In genomic region chr1:225361176-225361575, GRCh38 we compare ENCODE assay signal across 17 cellular contexts.
"Had no signal": no experiment of that assay in that cellular context is flagged by ENCODE, and none has a peak within 500 bp of the region (broad histone marks: within the 10 kb centered on the region; RNA-seq: fewer than 3 reads in every experiment).

No MANE protein-coding gene starts in this region.

- H3K36me3 Mint-ChIP-seq: naive thymus-derived CD4-positive, alpha-beta T cell had no signal

- H3K9me3 ChIP-seq: esophagus squamous epithelium, psoas muscle, suprapubic skin, thyroid gland, upper lobe of right lung, vagina had no signal

- H2AFZ ChIP-seq: hepatocyte had no signal

- H3K9me3 Mint-ChIP-seq: dendritic cell treated with granulocyte-macrophage colony-stimulating factor and Interleukin-4, amounts not matched to agents 40 ng/mL and 50 ng/mL, for 4 days; effector memory CD8-positive, alpha-beta T cell; nephron progenitor cell had no signal

- H3K27me3 Mint-ChIP-seq: dendritic cell treated with granulocyte-macrophage colony-stimulating factor and Interleukin-4, amounts not matched to agents 40 ng/mL and 50 ng/mL, for 4 days had no signal

- DNase-seq: effector memory CD8-positive, alpha-beta T cell; esophagus squamous epithelium; left colon; naive thymus-derived CD4-positive, alpha-beta T cell; nephron progenitor cell; psoas muscle; stimulated activated CD4-positive, alpha-beta T cell treated with anti-CD3 and anti-CD28 coated beads, Interleukin-12 subunit alpha, Interleukin-12 subunit beta, amount 100 ng/mL, for 4 hours; stimulated activated naive CD4-positive, alpha-beta T cell treated with Interleukin-2 at 50 U/mL for 16 hours; thyroid gland; upper lobe of right lung had no signal

- ATAC-seq: effector memory CD8-positive, alpha-beta T cell; left colon; naive thymus-derived CD4-positive, alpha-beta T cell; psoas muscle; sciatic nerve; upper lobe of right lung had no signal

- H3K27me3 ChIP-seq: hepatocyte, suprapubic skin, thyroid gland, upper lobe of right lung, vagina had no signal

- H3K4me3 ChIP-seq: esophagus squamous epithelium, hepatocyte, psoas muscle, skin epidermis, suprapubic skin, thyroid gland, upper lobe of right lung, vagina had no signal

- H3K36me3 ChIP-seq: esophagus squamous epithelium, suprapubic skin, thyroid gland, upper lobe of right lung, vagina had no signal

- H3K27ac Mint-ChIP-seq: dendritic cell treated with granulocyte-macrophage colony-stimulating factor and Interleukin-4, amounts not matched to agents 40 ng/mL and 50 ng/mL, for 4 days; effector memory CD8-positive, alpha-beta T cell; naive thymus-derived CD4-positive, alpha-beta T cell; nephron progenitor cell had no signal

- H3K4me2 ChIP-seq: hepatocyte had no signal

- H3K4me1 ChIP-seq: esophagus squamous epithelium, psoas muscle, suprapubic skin, thyroid gland, upper lobe of right lung, vagina had no signal

- H3K79me2 ChIP-seq: hepatocyte had no signal

- H3K27ac ChIP-seq: epithelial cell of prostate, esophagus squamous epithelium, hepatocyte, psoas muscle, skin epidermis, suprapubic skin, thyroid gland, upper lobe of right lung, vagina had no signal

- H3K4me3 Mint-ChIP-seq: dendritic cell treated with granulocyte-macrophage colony-stimulating factor and Interleukin-4, amounts not matched to agents 40 ng/mL and 50 ng/mL, for 4 days; effector memory CD8-positive, alpha-beta T cell; naive thymus-derived CD4-positive, alpha-beta T cell; nephron progenitor cell had no signal
